Comparison of ENCODE assay signal across 18 cellular contexts in the genomic region with DNA sequence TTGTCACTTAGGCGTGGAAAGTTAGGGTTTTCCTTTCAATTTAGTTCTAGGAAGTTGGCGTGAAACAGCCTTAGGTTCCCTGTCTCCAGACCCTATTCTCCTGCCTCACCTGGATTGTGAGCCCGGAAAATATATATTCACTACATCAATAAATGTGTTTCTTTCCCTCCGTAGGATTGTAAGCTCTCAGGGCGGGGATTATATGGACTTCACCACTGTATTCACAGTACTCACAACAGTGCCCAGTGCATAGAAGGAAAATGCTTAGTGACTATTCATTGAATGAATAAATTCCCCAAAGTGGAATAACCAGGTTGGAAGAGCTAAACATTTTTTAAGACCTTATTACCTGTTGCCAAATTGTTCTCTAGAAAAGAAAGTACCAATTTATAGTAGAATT.
A peak's percentile ranks its signal among the peaks of the same experiment; 100 is the strongest.
DNase-seq lines count a peak whose midpoint lies in the region; ATAC-seq, FAIRE-seq and TF ChIP-seq lines count a peak whose summit lies in the region.
"Had no signal": no experiment of that assay in that cellular context is flagged by ENCODE, and none has a peak within 500 bp of the region (broad histone marks: within the 10 kb centered on the region; RNA-seq: fewer than 3 reads in every experiment).

No MANE protein-coding gene starts in this region.

- H3K27ac ChIP-seq in HepG2 (ENCODE audit: extremely low read length, insufficient read depth, low read length) (no peak overlapping the region), right lobe of liver (no peak overlapping the region), neural progenitor cell (no peak overlapping the region)

- H3K9ac ChIP-seq in HepG2 (ENCODE audit: insufficient read depth, low read depth, low read length) (no peak overlapping the region), neural progenitor cell (no peak overlapping the region)

- H3K36me3 ChIP-seq in HepG2 (replicated peaks in 1 of 2; ENCODE audit: control insufficient read depth in 1 of 2, insufficient read depth in 2 of 2, low read length in 2 of 2) (no peaks in the 10 kb centered on the region), right lobe of liver (no peaks in the 10 kb centered on the region), neural progenitor cell (peaks cover 5% of the 10 kb centered on the region)

- peaks cover 18% of the 10 kb centered on the region for H3K9me3 Mint-ChIP-seq in neural progenitor cell
- no peaks in the 10 kb centered on the region for H3K9me3 Mint-ChIP-seq in activated CD8-positive, alpha-beta T cell treated with anti-CD3 and anti-CD28 coated beads, Interleukin-2, amount 10 ng/mL, durations not matched to agents 7 days and 5 days (ENCODE audit: insufficient read depth)
- no peaks in the 10 kb centered on the region for H3K9me3 Mint-ChIP-seq in activated CD8-positive, alpha-beta memory T cell treated with anti-CD3 and anti-CD28 coated beads, Interleukin-2, amount 10 ng/mL, durations not matched to agents 7 days and 5 days (ENCODE audit: low read depth)

- POLR2A ChIA-PET in HepG2 (lab: Yijun Ruan, JAX), result no interaction called here
- POLR2A ChIA-PET in activated CD8-positive, alpha-beta T cell treated with anti-CD3 and anti-CD28 coated beads, Interleukin-2, amount 10 ng/mL, durations not matched to agents 7 days and 5 days (lab: Charles Lee), result no interaction called here

- no peak overlapping the region for H3K4me3 Mint-ChIP-seq in neural progenitor cell
- H3K4me3 Mint-ChIP-seq in activated CD8-positive, alpha-beta T cell treated with anti-CD3 and anti-CD28 coated beads, Interleukin-2, amount 10 ng/mL, durations not matched to agents 7 days and 5 days, result no peak overlapping the region
- H3K4me3 Mint-ChIP-seq in activated CD8-positive, alpha-beta memory T cell treated with anti-CD3 and anti-CD28 coated beads, Interleukin-2, amount 10 ng/mL, durations not matched to agents 7 days and 5 days, result no peak overlapping the region

- FAIRE-seq in HepG2 (lab: Jason Lieb, UNC), result no peak

- no peak for DNase-seq in HepG2 (ENCODE audit: low spot score)
- no peak for DNase-seq in right lobe of liver
- DNase-seq in neural progenitor cell (ENCODE audit: low spot score), result no peak
- no peak for DNase-seq in activated CD8-positive, alpha-beta T cell treated with anti-CD3 and anti-CD28 coated beads, Interleukin-2, amount 10 ng/mL, durations not matched to agents 7 days and 5 days
- no peak for DNase-seq in SKM-1 treated with dmso at 0.1 percent for 144 hours (lab: John Stamatoyannopoulos, UW; ENCODE audit: unreplicated experiment)
- DNase-seq in activated CD8-positive, alpha-beta memory T cell treated with anti-CD3 and anti-CD28 coated beads, Interleukin-2, amount 10 ng/mL, durations not matched to agents 7 days and 5 days, result no peak
- DNase-seq: AML-193, C1 segment of cervical spinal cord, EL, GF-D8, H7, KBM-7, MV-4-11, NCI-H1105 treated with DMSO at 0.1 percent for 48 hours, NCI-H2029 treated with DMSO at 0.1 percent for 48 hours, NCI-H226 had no signal

- no TSS peak for BruUV-seq in HepG2 (replicated peaks; lab: Mats Ljungman, UMichigan)

- TF ChIP-seq CTCF in HepG2 (CRISPR knock-in tag; IDR thresholded peaks at IDR 0.05), result no peak
- TF ChIP-seq CTCF in right lobe of liver (IDR thresholded peaks at IDR 0.05), result no peak
- TF ChIP-seq CTCF in WI38 (IDR thresholded peaks at IDR 0.05; ENCODE audit: low read depth, low read length), result no peak
- no peak for TF ChIP-seq CTCF in neural progenitor cell (IDR thresholded peaks at IDR 0.05)

- H3K4me2 ChIP-seq in HepG2 (ENCODE audit: low read depth, low read length), result 0 out of 2 replicates have a peak overlapping the region, but pooled peaks have one; percentile 18
- no peak overlapping the region for H3K4me2 ChIP-seq in neural progenitor cell

- in situ Hi-C loops in HepG2 (cut with HindIII; ENCODE audit: extremely low pct_ligation_motif_present, low pct_unique_long_range_greater_than_20kb), result no loop called here

- TF ChIP-seq EP300 in HepG2 (IDR thresholded peaks at IDR 0.05; ENCODE audit: low read depth in 2 of 2, low read length in 2 of 2) (no peak), HepG2 (CRISPR knock-in tag; IDR thresholded peaks at IDR 0.05; ENCODE audit: borderline replicate concordance) (no peak)

- H3K4me3 ChIP-seq in HepG2 (replicated peaks in 1 of 3; ENCODE audit: insufficient read depth in 1 of 3, low read depth in 2 of 3, low read length in 3 of 3) (no peak overlapping the region), right lobe of liver (no peak overlapping the region), WI38 (ENCODE audit: low read depth, low read length) (peak overlapping the region; percentile 28), neural progenitor cell (no peak overlapping the region)

- H4K20me1 ChIP-seq in HepG2 (ENCODE audit: insufficient read depth, low read length) (no peaks in the 10 kb centered on the region), neural progenitor cell (ENCODE audit: low read depth) (no peaks in the 10 kb centered on the region)

- TF ChIP-seq RAD21 in HepG2 (CRISPR knock-in tag; IDR thresholded peaks at IDR 0.05), result no peak

- TF ChIP-seq POLR2A in HepG2 (IDR thresholded peaks at IDR 0.05; ENCODE audit: insufficient read depth in 1 of 2, low read depth in 2 of 2, low read length in 2 of 2) (no peak), right lobe of liver (IDR thresholded peaks at IDR 0.05) (no peak)

- H3K27me3 ChIP-seq in HepG2 (ENCODE audit: control insufficient read depth in 1 of 2, insufficient read depth in 2 of 2, low read length in 2 of 2) (no peaks in the 10 kb centered on the region), right lobe of liver (no peaks in the 10 kb centered on the region), neural progenitor cell (no peaks in the 10 kb centered on the region)

- no peaks in the 10 kb centered on the region for H3K36me3 Mint-ChIP-seq in neural progenitor cell
- no peaks in the 10 kb centered on the region for H3K36me3 Mint-ChIP-seq in activated CD8-positive, alpha-beta T cell treated with anti-CD3 and anti-CD28 coated beads, Interleukin-2, amount 10 ng/mL, durations not matched to agents 7 days and 5 days (ENCODE audit: low read depth)
- no peaks in the 10 kb centered on the region for H3K36me3 Mint-ChIP-seq in activated CD8-positive, alpha-beta memory T cell treated with anti-CD3 and anti-CD28 coated beads, Interleukin-2, amount 10 ng/mL, durations not matched to agents 7 days and 5 days

- no peak overlapping the region for H3K27ac Mint-ChIP-seq in neural progenitor cell
- H3K27ac Mint-ChIP-seq in activated CD8-positive, alpha-beta T cell treated with anti-CD3 and anti-CD28 coated beads, Interleukin-2, amount 10 ng/mL, durations not matched to agents 7 days and 5 days, result no peak overlapping the region
- H3K27ac Mint-ChIP-seq in activated CD8-positive, alpha-beta memory T cell treated with anti-CD3 and anti-CD28 coated beads, Interleukin-2, amount 10 ng/mL, durations not matched to agents 7 days and 5 days, result no peak overlapping the region

- H3K27me3 Mint-ChIP-seq in neural progenitor cell (ENCODE audit: insufficient read depth, low read depth), result no peaks in the 10 kb centered on the region
- peaks cover 9% of the 10 kb centered on the region for H3K27me3 Mint-ChIP-seq in activated CD8-positive, alpha-beta T cell treated with anti-CD3 and anti-CD28 coated beads, Interleukin-2, amount 10 ng/mL, durations not matched to agents 7 days and 5 days (ENCODE audit: low read depth)
- H3K27me3 Mint-ChIP-seq in activated CD8-positive, alpha-beta memory T cell treated with anti-CD3 and anti-CD28 coated beads, Interleukin-2, amount 10 ng/mL, durations not matched to agents 7 days and 5 days, result peaks cover 9% of the 10 kb centered on the region

- H3K79me2 ChIP-seq in HepG2 (ENCODE audit: insufficient read depth, low read length) (no peaks in the 10 kb centered on the region), neural progenitor cell (ENCODE audit: low read depth) (no peaks in the 10 kb centered on the region)

- peaks cover 10% of the 10 kb centered on the region for H3F3A ChIP-seq in neural progenitor cell (ENCODE audit: low read depth)

- WGBS in HepG2 (ENCODE audit: low lambda C conversion rate), result 71% methylated on average over 5 of the region's 5 CpGs
- 86% methylated on average over 4 of the region's 5 CpGs for WGBS in right lobe of liver (ENCODE audit: insufficient coverage, low coverage, low lambda C conversion rate, missing lambda C conversion rate)

- ATAC-seq in HepG2 (no peak), right lobe of liver (no peak)
- no peak for ATAC-seq in activated CD8-positive, alpha-beta T cell treated with anti-CD3 and anti-CD28 coated beads, Interleukin-2, amount 10 ng/mL, durations not matched to agents 7 days and 5 days
- no peak for ATAC-seq in activated CD8-positive, alpha-beta memory T cell treated with anti-CD3 and anti-CD28 coated beads, Interleukin-2, amount 10 ng/mL, durations not matched to agents 7 days and 5 days
- ATAC-seq: Right ventricle myocardium inferior had no signal

- H2AFZ ChIP-seq in HepG2 (ENCODE audit: low read length), result no peak overlapping the region
- peak overlapping the region; percentile 83 for H2AFZ ChIP-seq in neural progenitor cell (replicated peaks)

- H3K4me1 ChIP-seq in HepG2 (ENCODE audit: insufficient read depth, low read length) (peaks cover 9% of the 10 kb centered on the region), right lobe of liver (no peaks in the 10 kb centered on the region), neural progenitor cell (peaks cover 9% of the 10 kb centered on the region)

- intact Hi-C loops in HepG2 (cut with micrococcal nuclease; ENCODE audit: unreplicated experiment) (loop anchor here (10.0 kb wide), 1 partner anchor 127 kb away; no protein-coding TSS in a partner anchor), right lobe of liver (cut with DNase I) (no loop called here)

- peaks cover 12% of the 10 kb centered on the region for H3K4me1 Mint-ChIP-seq in neural progenitor cell
- H3K4me1 Mint-ChIP-seq in activated CD8-positive, alpha-beta T cell treated with anti-CD3 and anti-CD28 coated beads, Interleukin-2, amount 10 ng/mL, durations not matched to agents 7 days and 5 days (ENCODE audit: low read depth), result no peaks in the 10 kb centered on the region
- H3K4me1 Mint-ChIP-seq in activated CD8-positive, alpha-beta memory T cell treated with anti-CD3 and anti-CD28 coated beads, Interleukin-2, amount 10 ng/mL, durations not matched to agents 7 days and 5 days, result no peaks in the 10 kb centered on the region

- H3K9me3 ChIP-seq in HepG2 (ENCODE audit: low read length), result no peaks in the 10 kb centered on the region
- no peaks in the 10 kb centered on the region for H3K9me3 ChIP-seq in right lobe of liver
- no peaks in the 10 kb centered on the region for H3K9me3 ChIP-seq in neural progenitor cell (ENCODE audit: low read depth)

- CTCF ChIA-PET in HepG2 (lab: Yijun Ruan, JAX; ENCODE audit: low intra/inter-chr PET ratio, low total read pairs), result no interaction called here
- CTCF ChIA-PET in activated CD8-positive, alpha-beta T cell treated with anti-CD3 and anti-CD28 coated beads, Interleukin-2, amount 10 ng/mL, durations not matched to agents 7 days and 5 days (lab: Charles Lee), result no interaction called here
- CTCF ChIA-PET in activated CD8-positive, alpha-beta memory T cell treated with anti-CD3 and anti-CD28 coated beads, Interleukin-2, amount 10 ng/mL, durations not matched to agents 7 days and 5 days (lab: Charles Lee), result interaction anchor here (1.1 to 1.3 kb wide), 2 partner anchors 32 to 38 kb away, joined by 3 read pairs; no protein-coding TSS in a partner anchor

TF ChIP-seq in HepG2, 621 proteins besides CTCF, POLR2A, EP300 and RAD21 (continues in another document):
- TF ChIP-seq ETV6 (CRISPR knock-in tag; conservative IDR thresholded peaks at IDR 0.05) (no peak), ZMYM4 (CRISPR knock-in tag; IDR thresholded peaks at IDR 0.05) (no peak)
